In genomic region chr18:57148263-57148662, GRCh38 we compare ENCODE assay signal across 23 cellular contexts. TPM values are rescaled to one million over a fixed set of nuclear protein-coding genes. Genes with fewer than 3 reads are reported as not detected.
"Had no signal": no experiment of that assay in that cellular context is flagged by ENCODE, and none has a peak within 500 bp of the region (broad histone marks: within the 10 kb centered on the region; RNA-seq: fewer than 3 reads in every experiment).

No MANE protein-coding gene starts in this region.

- H3K9me3 Mint-ChIP-seq: activated CD4-positive, alpha-beta memory T cell treated with anti-CD3 and anti-CD28 coated beads for 36 hours; activated CD4-positive, alpha-beta T cell treated with anti-CD3 and anti-CD28 coated beads, Interleukin-2, amount 10 ng/mL, durations not matched to agents 7 days and 5 days; activated naive CD4-positive, alpha-beta T cell treated with anti-CD3 and anti-CD28 coated beads, Interleukin-2, amount 10 ng/mL, durations not matched to agents 7 days and 5 days; activated naive CD8-positive, alpha-beta T cell treated with anti-CD3 and anti-CD28 coated beads for 36 hours; activated T-helper 17 cell treated with anti-CD3 and anti-CD28 coated beads, Interleukin-2, amount 50 U/mL, for 72 hours; T-cell had no signal

- H3K36me3 Mint-ChIP-seq: activated CD4-positive, alpha-beta memory T cell treated with anti-CD3 and anti-CD28 coated beads for 36 hours; activated naive CD4-positive, alpha-beta T cell treated with anti-CD3 and anti-CD28 coated beads, Interleukin-2, amount 10 ng/mL, durations not matched to agents 7 days and 5 days; activated naive CD8-positive, alpha-beta T cell treated with anti-CD3 and anti-CD28 coated beads for 36 hours; T-cell had no signal

- H3K27ac Mint-ChIP-seq: activated CD4-positive, alpha-beta memory T cell treated with anti-CD3 and anti-CD28 coated beads for 36 hours; activated CD4-positive, alpha-beta T cell treated with anti-CD3 and anti-CD28 coated beads, Interleukin-2, amount 10 ng/mL, durations not matched to agents 7 days and 5 days; activated naive CD4-positive, alpha-beta T cell treated with anti-CD3 and anti-CD28 coated beads, Interleukin-2, amount 10 ng/mL, durations not matched to agents 7 days and 5 days; activated naive CD8-positive, alpha-beta T cell treated with anti-CD3 and anti-CD28 coated beads for 36 hours; activated T-helper 17 cell treated with anti-CD3 and anti-CD28 coated beads, Interleukin-2, amount 50 U/mL, for 72 hours; T-cell had no signal

- H3K4me3 Mint-ChIP-seq: activated CD4-positive, alpha-beta memory T cell treated with anti-CD3 and anti-CD28 coated beads for 36 hours; activated CD4-positive, alpha-beta T cell treated with anti-CD3 and anti-CD28 coated beads, Interleukin-2, amount 10 ng/mL, durations not matched to agents 7 days and 5 days; activated naive CD4-positive, alpha-beta T cell treated with anti-CD3 and anti-CD28 coated beads, Interleukin-2, amount 10 ng/mL, durations not matched to agents 7 days and 5 days; activated naive CD8-positive, alpha-beta T cell treated with anti-CD3 and anti-CD28 coated beads for 36 hours; activated T-helper 17 cell treated with anti-CD3 and anti-CD28 coated beads, Interleukin-2, amount 50 U/mL, for 72 hours; T-cell had no signal

- ATAC-seq: activated T-helper 17 cell treated with anti-CD3 and anti-CD28 coated beads, Interleukin-2, amount 50 U/mL, for 72 hours; T-cell had no signal

- DNase-seq: activated CD4-positive, alpha-beta memory T cell treated with anti-CD3 and anti-CD28 coated beads for 36 hours; activated CD4-positive, alpha-beta T cell treated with anti-CD3 and anti-CD28 coated beads, Interleukin-2, amount 10 ng/mL, durations not matched to agents 7 days and 5 days; activated CD4-positive, CD25-positive, alpha-beta regulatory T cell; activated CD8-positive, alpha-beta memory T cell treated with anti-CD3 and anti-CD28 coated beads for 24 hours; activated gamma-delta T cell; activated naive CD4-positive, alpha-beta T cell treated with anti-CD3 and anti-CD28 coated beads, Interleukin-2, amount 10 ng/mL, durations not matched to agents 7 days and 5 days; activated naive CD8-positive, alpha-beta T cell treated with anti-CD3 and anti-CD28 coated beads for 36 hours; activated T-cell treated with anti-CD3 and anti-CD28 coated beads for 4 hours; activated T-cell treated with anti-CD3 and anti-CD28 coated beads, Interleukin-2, amount 50 U/mL, for 48 hours; cerebellar nuclear complex; MM.1S; NCI-H1105; NCI-H1436; NCI-H1694 treated with DMSO at 0.1 percent for 48 hours; NCI-H2081; NCI-H510A treated with DMSO at 0.1 percent for 48 hours; T-cell had no signal

- H3K4me1 Mint-ChIP-seq: activated CD4-positive, alpha-beta T cell treated with anti-CD3 and anti-CD28 coated beads, Interleukin-2, amount 10 ng/mL, durations not matched to agents 7 days and 5 days; activated naive CD4-positive, alpha-beta T cell treated with anti-CD3 and anti-CD28 coated beads, Interleukin-2, amount 10 ng/mL, durations not matched to agents 7 days and 5 days had no signal

- H3K4me3 ChIP-seq: SK-N-MC had no signal

RNA-seq across cellular contexts. Expression of gene BOD1L2, which starts 1.4 kb away (rescaled TPM):
- total RNA-seq: activated CD4-positive, alpha-beta memory T cell treated with anti-CD3 and anti-CD28 coated beads for 36 hours; activated CD4-positive, alpha-beta T cell treated with anti-CD3 and anti-CD28 coated beads, Interleukin-2, amount 10 ng/mL, durations not matched to agents 7 days and 5 days; activated naive CD8-positive, alpha-beta T cell treated with anti-CD3 and anti-CD28 coated beads for 36 hours; activated T-helper 17 cell treated with anti-CD3 and anti-CD28 coated beads, Interleukin-2, amount 50 U/mL, for 72 hours; cardiac septum; OCI-LY7; RPMI7951; T-cell; T-helper 2 cell treated with Interferon-gamma antibody and Interleukin-4, amounts not matched to agents 100 ng/mL and 5 ng/mL, for 36 hours had no signal
